ENCODE assay signal across 8 cellular contexts in the genomic region with DNA sequence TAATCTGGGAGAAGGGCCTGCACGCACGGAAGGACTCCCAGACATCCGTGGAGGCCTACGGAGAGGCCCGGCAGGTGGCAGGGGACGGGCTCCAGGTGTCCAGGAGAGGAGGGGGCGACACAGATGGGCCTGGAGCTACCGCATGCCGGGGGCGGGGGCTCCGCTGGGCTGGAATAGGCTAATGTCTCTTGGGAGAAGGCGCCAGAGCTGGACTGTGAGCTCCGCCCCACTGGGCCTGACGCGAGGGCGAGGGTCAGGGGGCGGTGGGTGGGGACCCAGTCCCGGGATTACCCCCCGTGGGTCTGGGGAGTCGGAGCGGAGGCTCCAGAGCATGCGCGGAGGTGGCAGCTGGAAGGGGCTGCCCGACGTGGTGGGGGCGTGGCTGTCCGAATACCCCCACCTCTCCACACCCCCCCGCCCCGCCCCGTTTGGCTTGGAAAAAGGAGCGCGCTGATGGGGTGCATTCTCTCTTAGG. TPM values are rescaled to one million over a fixed set of nuclear protein-coding genes. Genes with fewer than 3 reads are reported as not detected.
DNase-seq lines count a peak whose midpoint lies in the region; ATAC-seq, FAIRE-seq and TF ChIP-seq lines count a peak whose summit lies in the region.

No MANE protein-coding gene starts in this region.

- DNase-seq in DMS153 (lab: John Stamatoyannopoulos, UW) = peak; percentile 39
- DNase-seq in DMS153 treated with DMSO at 0.1 percent for 48 hours (lab: John Stamatoyannopoulos, UW; ENCODE audit: unreplicated experiment) = no peak
- DNase-seq in IMR-90 = peak; percentile 16
- DNase-seq in T-helper 1 cell = peak; percentile 32 to 59 (median 36)
- no peak for DNase-seq in GM12878 (ENCODE audit: low read depth, low spot score)
- DNase-seq in smooth muscle cell (lab: John Stamatoyannopoulos, UW; ENCODE audit: unreplicated experiment) = peak; percentile 30
- no peak for DNase-seq in KG1 (lab: John Stamatoyannopoulos, UW)

- H3K27me3 ChIP-seq in IMR-90 (ENCODE audit: control insufficient read depth, insufficient read depth, low read length) (no peaks in the 10 kb centered on the region; the same call in 1 of the 2 replicates), GM12878 (replicated peaks in 1 of 2; ENCODE audit: control insufficient read depth in 2 of 2, insufficient read depth in 2 of 2, low read length in 1 of 2) (no peaks in the 10 kb centered on the region), iPS-18a (ENCODE audit: control insufficient read depth, insufficient read depth, low read length) (no peaks in the 10 kb centered on the region), smooth muscle cell (ENCODE audit: low read depth) (no peaks in the 10 kb centered on the region)

- H3K79me1 ChIP-seq in IMR-90 (ENCODE audit: low read depth in 1 of 2, low read length in 2 of 2) = peaks cover 18 to 48% of the 10 kb centered on the region in 2 experiments

- no peak overlapping the region for H2BK5ac ChIP-seq in IMR-90 (ENCODE audit: low read depth, low read length, poor library complexity, severe bottlenecking)

- H3K27ac ChIP-seq in IMR-90 (ENCODE audit: insufficient read depth, low read length) (peak overlapping the region; percentile 30), GM12878 (ENCODE audit: control insufficient read depth, insufficient read depth) (peak overlapping the region; percentile 65), iPS-18a (ENCODE audit: low read length) (peak overlapping the region; percentile 45), smooth muscle cell (ENCODE audit: low read depth) (peak overlapping the region; percentile 53)

- POLR2A ChIA-PET in IMR-90 (lab: Charles Lee; ENCODE audit: unreplicated experiment) = no interaction called here
- POLR2A ChIA-PET in GM12878 (lab: Charles Lee) = interaction anchor here (0.8 to 1.6 kb wide), 4 partner anchors 13 to 138 kb away, joined by 3 to 6 read pairs (median 4); partner anchors contain the start of gene AGO3

- CTCF ChIA-PET in IMR-90 (lab: Yijun Ruan, JAX) (interaction anchor here (0.6 to 1.0 kb wide), 7 partner anchors 11 to 420 kb away, joined by 3 to 25 read pairs (median 4); no protein-coding TSS in a partner anchor), GM12878 (lab: Yijun Ruan, JAX) (interaction anchor here (0.5 to 1.7 kb wide), 14 partner anchors 8 to 251 kb away, joined by 3 to 8 read pairs (median 4); partner anchors contain the start of gene AGO3)

- H2AFZ ChIP-seq in IMR-90 (replicated peaks; ENCODE audit: low read length, poor library complexity) (peak overlapping the region; percentile 98), GM12878 (ENCODE audit: control insufficient read depth, low read depth, low read length) (peak overlapping the region; percentile 87), smooth muscle cell (ENCODE audit: low read depth) (peak overlapping the region; percentile 97)

- peak overlapping the region; percentile 86; the same call in 1 of the 2 replicates for H3K23ac ChIP-seq in IMR-90 (ENCODE audit: low read depth, low read length)

- intact Hi-C loops in IMR-90 (cut with micrococcal nuclease) = loop anchor here (1.0 kb wide), 1 partner anchor 205 kb away; the partner anchor contains the start of gene ADPRS
- intact Hi-C loops in GM12878 (cut with micrococcal nuclease; ENCODE audit: unreplicated experiment) = loop anchor here (2.0 to 10.0 kb wide), 2 partner anchors 47 to 201 kb away; partner anchors contain the start of genes ADPRS, AGO3 and TEKT2

- H4K91ac ChIP-seq in IMR-90 (ENCODE audit: insufficient read depth, low read depth, low read length) = peak overlapping the region; percentile 59

- H3K36me3 ChIP-seq in IMR-90 (ENCODE audit: control insufficient read depth, insufficient read depth, low read length) (0 out of 2 replicates have a peak, but pooled peaks cover 1% of the 10 kb centered on the region), GM12878 (ENCODE audit: control insufficient read depth in 2 of 2, insufficient read depth in 2 of 2, low read length in 1 of 2) (no peaks in the 10 kb centered on the region), iPS-18a (ENCODE audit: control insufficient read depth, low read depth, low read length) (peaks cover 4% of the 10 kb centered on the region), smooth muscle cell (ENCODE audit: low read depth) (no peaks in the 10 kb centered on the region)

- peak overlapping the region; percentile 83; the same call in 1 of the 2 replicates for H3K4ac ChIP-seq in IMR-90 (ENCODE audit: low read depth, low read length)

- H3K9ac ChIP-seq in IMR-90 (ENCODE audit: low read depth, low read length) (peak overlapping the region; percentile 85), GM12878 (ENCODE audit: control insufficient read depth, insufficient read depth, low read length) (peak overlapping the region; percentile 83), iPS-18a (ENCODE audit: low read length) (peak overlapping the region; percentile 93), smooth muscle cell (ENCODE audit: low read depth) (peak overlapping the region; percentile 90)

- no peak for TF ChIP-seq CTCF in IMR-90 (conservative IDR thresholded peaks at IDR 0.05; ENCODE audit: low read depth, low read length)
- TF ChIP-seq CTCF in GM12878 (IDR thresholded peaks at IDR 0.05 in 2 of 3, conservative IDR thresholded peaks at IDR 0.05 in 1 of 3; ENCODE audit: control insufficient read depth in 2 of 3, extremely low read depth in 1 of 3, insufficient read depth in 1 of 3, low read depth in 3 of 3, low read length in 3 of 3) = no peak
- no peak for TF ChIP-seq CTCF in smooth muscle cell (IDR thresholded peaks at IDR 0.05; ENCODE audit: borderline replicate concordance, insufficient read depth, poor library complexity, severe bottlenecking)

- no peak overlapping the region for H3K56ac ChIP-seq in IMR-90 (ENCODE audit: extremely low read depth, insufficient read depth, low read length)

- RAD21 ChIA-PET in GM12878 (lab: Charles Lee; ENCODE audit: unreplicated experiment) = interaction anchor here (0.6 to 1.4 kb wide), 5 partner anchors 48 to 804 kb away, joined by 3 to 4 read pairs (median 3); partner anchors contain the start of gene ZMYM1

- peak overlapping the region; percentile 43 for H4K5ac ChIP-seq in IMR-90 (ENCODE audit: low read depth, low read length)

- peak overlapping the region; percentile 83; the same call in 1 of the 2 replicates for H2AK5ac ChIP-seq in IMR-90 (ENCODE audit: low read depth, low read length)

- H3K79me2 ChIP-seq in GM12878 (ENCODE audit: control insufficient read depth, insufficient read depth, low read length) (peaks cover 11% of the 10 kb centered on the region), smooth muscle cell (ENCODE audit: low read depth) (peaks cover 5% of the 10 kb centered on the region)

- H3K4me2 ChIP-seq in IMR-90 (ENCODE audit: low read depth, low read length) (peak overlapping the region; percentile 92), GM12878 (ENCODE audit: control insufficient read depth, insufficient read depth) (peak overlapping the region; percentile 85), smooth muscle cell (peak overlapping the region; percentile 100)

- 0 out of 2 replicates have a peak overlapping the region, but pooled peaks have one; percentile 36 for H3K18ac ChIP-seq in IMR-90 (ENCODE audit: low read depth, low read length)

- peak overlapping the region; percentile 96 for H3K4me3 ChIP-seq in IMR-90 (ENCODE audit: insufficient read depth, low read depth, low read length)
- H3K4me3 ChIP-seq in GM12878 = peak overlapping the region; percentile 97
- H3K4me3 ChIP-seq in iPS-18a (ENCODE audit: low read length) = peak overlapping the region; percentile 96
- H3K4me3 ChIP-seq in smooth muscle cell = peak overlapping the region; percentile 100

- TF ChIP-seq EP300 in GM12878 (IDR thresholded peaks at IDR 0.05; ENCODE audit: borderline replicate concordance in 1 of 2, control insufficient read depth in 1 of 2, low read depth in 2 of 2, low read length in 2 of 2) = no peak

- no peak overlapping the region for H2BK15ac ChIP-seq in IMR-90 (ENCODE audit: low read depth, low read length)

- no peaks in the 10 kb centered on the region for H3K9me3 ChIP-seq in IMR-90 (ENCODE audit: control insufficient read depth, insufficient read depth, low read length)
- H3K9me3 ChIP-seq in GM12878 (replicated peaks; ENCODE audit: control insufficient read depth, insufficient read depth, low read length) = no peaks in the 10 kb centered on the region
- no peaks in the 10 kb centered on the region for H3K9me3 ChIP-seq in iPS-18a (ENCODE audit: control insufficient read depth, low read depth, low read length)
- H3K9me3 ChIP-seq in smooth muscle cell (replicated peaks; ENCODE audit: low read depth) = no peaks in the 10 kb centered on the region

- SMC1A ChIA-PET in GM12878 (lab: Charles Lee; ENCODE audit: uncharacterized antibody, unreplicated experiment) = interaction anchor here (0.9 to 1.6 kb wide), 2 partner anchors 39 to 47 kb away, joined by 3 to 5 read pairs; partner anchors contain the start of gene AGO3

- dilution Hi-C loops in IMR-90 (cut with HindIII; ENCODE audit: low sequenced_read_pairs, unreplicated experiment) = no loop called here

- H2AK9ac ChIP-seq in IMR-90 (replicated peaks; ENCODE audit: low read depth, low read length, poor library complexity) = peak overlapping the region; percentile 93

- H3K4me1 ChIP-seq in IMR-90 (ENCODE audit: control insufficient read depth, insufficient read depth, low read length) (peaks cover 14% of the 10 kb centered on the region), GM12878 (ENCODE audit: control insufficient read depth, insufficient read depth, low read length) (peaks cover 14% of the 10 kb centered on the region), iPS-18a (ENCODE audit: control insufficient read depth, low read depth, low read length) (peaks cover 30% of the 10 kb centered on the region), smooth muscle cell (ENCODE audit: low read depth) (peaks cover 25% of the 10 kb centered on the region)

- ATAC-seq in IMR-90 (ENCODE audit: low read depth) (peak; percentile 42), GM12878 (peak; percentile 32)

- TF ChIP-seq POLR2A in IMR-90 (IDR thresholded peaks at IDR 0.05; ENCODE audit: low read depth, low read length) (no peak), GM12878 (IDR thresholded peaks at IDR 0.05; ENCODE audit: low read depth, low read length) (no peak)

- H4K20me1 ChIP-seq in IMR-90 (ENCODE audit: insufficient read depth, low read length) (peaks cover 31% of the 10 kb centered on the region), GM12878 (ENCODE audit: control insufficient read depth, insufficient read depth) (no peaks in the 10 kb centered on the region), smooth muscle cell (ENCODE audit: low read depth) (peaks cover 47% of the 10 kb centered on the region)

- H4K8ac ChIP-seq in IMR-90 (ENCODE audit: low read depth in 2 of 2, low read length in 2 of 2) = peak overlapping the region; percentile 72 to 89; a peak in 2 of 4 replicates

- FAIRE-seq in GM12878 (lab: Jason Lieb, UNC) = no peak

- peaks cover 15% of the 10 kb centered on the region for H3K9me1 ChIP-seq in IMR-90 (ENCODE audit: insufficient read depth, low read length)

- H2BK20ac ChIP-seq in IMR-90 (ENCODE audit: low read depth, low read length) = no peak overlapping the region

- no peak for TF ChIP-seq RAD21 in IMR-90 (IDR thresholded peaks at IDR 0.05; ENCODE audit: low read length)
- TF ChIP-seq RAD21 in GM12878 (IDR thresholded peaks at IDR 0.05; ENCODE audit: insufficient read depth, low read depth, low read length) = no peak

- 0% methylated on average over 6 of the region's 32 CpGs; no CpG with 5 or more reads in 1 of the 2 experiments for WGBS in IMR-90 (ENCODE audit: extremely low coverage in 2 of 2, insufficient read length in 1 of 2), 2 experiments
- 7% methylated on average over 23 of the region's 32 CpGs for WGBS in GM12878 (ENCODE audit: insufficient coverage, insufficient replicate concordance, low lambda C conversion rate, missing lambda C conversion rate)
- whole genome bisulfite sequencing in smooth muscle cell (ENCODE audit: low lambda C conversion rate) = 2% methylated on average over 8 of the region's 32 CpGs

- BruUV-seq in IMR-90 (replicated peaks; lab: Mats Ljungman, UMichigan) (no TSS peak), GM12878 (replicated peaks; lab: Mats Ljungman, UMichigan) (no TSS peak)

- H2BK120ac ChIP-seq in IMR-90 (ENCODE audit: low read depth, low read length) = no peak overlapping the region

- peaks cover 6% of the 10 kb centered on the region for H3F3A ChIP-seq in smooth muscle cell (ENCODE audit: low read depth)

- peak overlapping the region; percentile 81 for H3K14ac ChIP-seq in IMR-90 (replicated peaks; ENCODE audit: low read depth, low read length)

- in situ Hi-C loops in IMR-90 (cut with MboI; ENCODE audit: low sequenced_read_pairs) (no loop called here), GM12878 (cut with MboI) (no loop called here)

RNA-seq across cellular contexts. Expression of gene AGO1, which starts 0.7 kb away (rescaled TPM):
- 17.2 and 21.5 TPM in 2 replicates for total RNA-seq in IMR-90 (2012; rRNA removed)
- 11.3 TPM in 2 replicates for polyA plus RNA-seq in IMR-90 (2012; rRNA removed)
- polyA plus RNA-seq in IMR-90 (2012; cell fraction: cytosol; rRNA removed) = 4.8 and 5.9 TPM in 2 replicates
- polyA plus RNA-seq in IMR-90 (2012; cell fraction: nucleus; rRNA removed; ENCODE audit: low replicate concordance) = 9.8 and 10.9 TPM in 2 replicates
- total RNA-seq in GM12878 (2013; cell fraction: nucleolus; rRNA removed) = 30.6 and 31.0 TPM in 2 replicates
- 7.0 and 7.8 TPM in 2 replicates for total RNA-seq in GM12878 (2014; rRNA removed)
- total RNA-seq in GM12878 (2014; rRNA removed; fragmentation: Illumina TruSeq; extraction: Trizol) = 7.8 TPM in 2 replicates
- total RNA-seq in GM12878 (2021) = 24.0 and 24.2 TPM in 2 replicates
- polyA plus RNA-seq in GM12878 (2011; ENCODE audit: low read depth) = 6.3 TPM
- polyA plus RNA-seq in GM12878 (2011; rRNA removed) = 8.2 and 14.5 TPM in 2 replicates
- polyA plus RNA-seq in GM12878 (2011; cell fraction: cytosol; rRNA removed) = 17.2 and 18.7 TPM in 2 replicates
- 18.9 and 20.4 TPM in 2 replicates for polyA plus RNA-seq in GM12878 (2011; cell fraction: nucleus; rRNA removed)
- polyA plus RNA-seq in GM12878 (2012) = 8.1 and 9.4 TPM in 2 replicates
- polyA plus RNA-seq in GM12878 (2014; fragmentation: Illumina TruSeq; extraction: Trizol) = 9.7 and 11.8 TPM in 2 replicates
- 1 to 10 TPM; 1.8 to 3.3 TPM for polyA plus RNA-seq in GM12878 (2014; fragmentation: Nextera tagmentation; extraction: Ambion mirVana)
- polyA plus RNA-seq in GM12878 (2014; rRNA removed) = 9.8 and 10.2 TPM in 2 replicates
- polyA plus RNA-seq in GM12878 (2016; fragmentation: Nextera tagmentation; extraction: Ambion mirVana) = 1 to 10 TPM; 7.7 to 8.4 TPM
- 36.6 and 47.7 TPM in 2 replicates for polyA minus RNA-seq in GM12878 (2011; rRNA and poly(A)+ RNA removed)
- polyA minus RNA-seq in GM12878 (2011; cell fraction: cytosol; rRNA and poly(A)+ RNA removed) = 15.0 and 21.2 TPM in 2 replicates
- 7.6 and 12.0 TPM in 2 replicates for polyA minus RNA-seq in GM12878 (2011; cell fraction: nucleus; rRNA and poly(A)+ RNA removed)
- 10.8 and 15.3 TPM in 2 replicates for total RNA-seq in smooth muscle cell
- polyA plus RNA-seq in smooth muscle cell = 4.9 and 8.1 TPM in 2 replicates

RNA-seq across cellular contexts. Expression of gene AGO3, which starts 47.2 kb away (rescaled TPM):
- total RNA-seq in IMR-90 (2012; rRNA removed) (18.1 and 25.6 TPM in 2 replicates), GM12878 (2014; rRNA removed) (8.5 and 11.5 TPM in 2 replicates), GM12878 (2014; rRNA removed; fragmentation: Illumina TruSeq; extraction: Trizol) (10.0 and 11.8 TPM in 2 replicates), GM12878 (2021) (16.1 and 17.6 TPM in 2 replicates), smooth muscle cell (22.6 and 31.6 TPM in 2 replicates)
- polyA plus RNA-seq in IMR-90 (2012; rRNA removed) (8.9 and 10.4 TPM in 2 replicates), GM12878 (2011; rRNA removed) (26.7 and 35.2 TPM in 2 replicates), GM12878 (2014; fragmentation: Illumina TruSeq; extraction: Trizol) (11.6 and 12.3 TPM in 2 replicates), GM12878 (2014; fragmentation: Nextera tagmentation; extraction: Ambion mirVana) (1 to 10 TPM; 3.9 to 4.2 TPM), GM12878 (2014; rRNA removed) (10.3 and 12.8 TPM in 2 replicates), GM12878 (2016; fragmentation: Nextera tagmentation; extraction: Ambion mirVana) (10 to 100 TPM; 17.2 to 18.6 TPM), smooth muscle cell (14.3 and 22.9 TPM in 2 replicates)
- 3.6 and 7.8 TPM in 2 replicates for polyA plus RNA-seq in IMR-90 (2012; cell fraction: cytosol; rRNA removed)
- 6.7 and 16.5 TPM in 2 replicates for polyA plus RNA-seq in IMR-90 (2012; cell fraction: nucleus; rRNA removed; ENCODE audit: low replicate concordance)
- 90.9 and 91.0 TPM in 2 replicates for total RNA-seq in GM12878 (2013; cell fraction: nucleolus; rRNA removed)
- 9.6 TPM for polyA plus RNA-seq in GM12878 (2011; ENCODE audit: low read depth)
- 18.6 and 23.9 TPM in 2 replicates for polyA plus RNA-seq in GM12878 (2011; cell fraction: cytosol; rRNA removed)
- 30.5 and 30.8 TPM in 2 replicates for polyA plus RNA-seq in GM12878 (2011; cell fraction: nucleus; rRNA removed)
- 5.8 and 8.9 TPM in 2 replicates for polyA plus RNA-seq in GM12878 (2012)
- 44.2 and 61.5 TPM in 2 replicates for polyA minus RNA-seq in GM12878 (2011; rRNA and poly(A)+ RNA removed)
- 8.6 and 17.7 TPM in 2 replicates for polyA minus RNA-seq in GM12878 (2011; cell fraction: cytosol; rRNA and poly(A)+ RNA removed)
- polyA minus RNA-seq in GM12878 (2011; cell fraction: nucleus; rRNA and poly(A)+ RNA removed) = 23.8 and 38.1 TPM in 2 replicates

Comparison
In these comparisons a context has a peak if more than half of its experiments do, and no peak if none do; other contexts are left out.
1. DNase-seq: peak in DMS153 (single experiment), IMR-90 (single experiment), T-helper 1 cell (5 of 5) and smooth muscle cell (single experiment); none in DMS153 treated with DMSO at 0.1 percent for 48 hours (single experiment), GM12878 (single experiment) and KG1 (single experiment).
2. Peak in every context shown above with its lines, with median percentiles within 50 percentile points of each other: H2AFZ ChIP-seq, H3K27ac ChIP-seq, H3K4me2 ChIP-seq, H3K4me3 ChIP-seq and H3K9ac ChIP-seq.